Comparison of ENCODE assay signal across 1 cellular context in genomic region chr15:75686212-75686642, GRCh38.
TF ChIP-seq lines count a peak whose summit lies in the region.

No MANE protein-coding gene starts in this region.

TF ChIP-seq in K562, 482 proteins besides CTCF, POLR2A, EP300 and RAD21:
- TF ChIP-seq MAZ (CRISPR knock-in tag; conservative IDR thresholded peaks at IDR 0.05 in 1 of 2, IDR thresholded peaks at IDR 0.05 in 1 of 2) (peak in 1 of 2 experiments; percentile 32; a peak in 1 of 4 replicates), YY1 (IDR thresholded peaks at IDR 0.05; ENCODE audit: borderline replicate concordance in 1 of 3, control insufficient read depth in 1 of 3, extremely low read depth in 1 of 3, insufficient read depth in 3 of 3, insufficient read length in 1 of 3, insufficient replicate concordance in 2 of 3, low read depth in 1 of 3, low read length in 2 of 3) (peak in 1 of 3 experiments; percentile 12), VEZF1 (CRISPR knock-in tag; IDR thresholded peaks at IDR 0.05) (peak; percentile 51), SMC3 (conservative IDR thresholded peaks at IDR 0.05; ENCODE audit: insufficient read depth, low read depth, low read length) (peak; percentile 48), ZBTB7A (IDR thresholded peaks at IDR 0.05; ENCODE audit: borderline replicate concordance, control insufficient read depth, low read depth, low read length) (0 out of 2 replicates have a peak, but pooled peaks have one; percentile 18), STAG1 (CRISPR knock-in tag; IDR thresholded peaks at IDR 0.05; ENCODE audit: borderline replicate concordance) (peak; percentile 77; the same call in 1 of the 2 replicates)
